ENCODE assay signal across 17 cellular contexts in genomic region chr5:62575556-62575955, GRCh38. TPM values are rescaled to one million over a fixed set of nuclear protein-coding genes. Genes with fewer than 3 reads are reported as not detected.
DNase-seq lines count a peak whose midpoint lies in the region; ATAC-seq and TF ChIP-seq lines count a peak whose summit lies in the region.
"Had no signal": no experiment of that assay in that cellular context is flagged by ENCODE, and none has a peak within 500 bp of the region (broad histone marks: within the 10 kb centered on the region; RNA-seq: fewer than 3 reads in every experiment).

No MANE protein-coding gene starts in this region.

- no peaks in the 10 kb centered on the region for H3K27me3 Mint-ChIP-seq in activated T-helper 17 cell treated with anti-CD3 and anti-CD28 coated beads, Interleukin-2, amount 50 U/mL, for 72 hours
- H3K27me3 Mint-ChIP-seq in endodermal cell (ENCODE audit: insufficient read depth), result no peaks in the 10 kb centered on the region
- H3K27me3 Mint-ChIP-seq: IgD-negative memory B cell had no signal

- no peak overlapping the region for H3K9ac ChIP-seq in BLaER1 treated with 17β-estradiol and CSF1 and Interleukin-3, amounts not matched to agents 10 nM and 100 nM
- H3K9ac ChIP-seq in MM.1S (ENCODE audit: low read length) (no peak overlapping the region), endodermal cell (ENCODE audit: extremely low read depth, low read length, poor library complexity, severe bottlenecking) (no peak overlapping the region)
- H3K9ac ChIP-seq: SK-N-SH had no signal

- ATAC-seq in activated T-helper 17 cell treated with anti-CD3 and anti-CD28 coated beads, Interleukin-2, amount 50 U/mL, for 72 hours (replicated peaks), result no peak
- ATAC-seq: GM23338 had no signal

- no peaks in the 10 kb centered on the region for H3F3A ChIP-seq in MM.1S (ENCODE audit: insufficient read depth, low read length)

- H3K9me3 Mint-ChIP-seq in activated T-helper 17 cell treated with anti-CD3 and anti-CD28 coated beads, Interleukin-2, amount 50 U/mL, for 72 hours, result no peaks in the 10 kb centered on the region
- no peaks in the 10 kb centered on the region for H3K9me3 Mint-ChIP-seq in endodermal cell
- H3K9me3 Mint-ChIP-seq: GM23338, IgD-negative memory B cell had no signal

- peaks cover 24% of the 10 kb centered on the region for H3K4me1 Mint-ChIP-seq in activated T-helper 17 cell treated with anti-CD3 and anti-CD28 coated beads, Interleukin-2, amount 50 U/mL, for 72 hours
- peaks cover 10% of the 10 kb centered on the region for H3K4me1 Mint-ChIP-seq in endodermal cell

- H3K79me2 ChIP-seq in MM.1S (ENCODE audit: low read length), result peaks cover 9% of the 10 kb centered on the region; the same call in 1 of the 2 replicates

- WGBS in mesodermal cell (ENCODE audit: insufficient coverage in 2 of 2), 2 experiments, result no CpG with 5 or more reads among the region's 1 CpG
- WGBS in endodermal cell (ENCODE audit: insufficient coverage in 1 of 2, insufficient read length in 1 of 2), 2 experiments, result 92% methylated on average over 1 of the region's 1 CpG; no CpG with 5 or more reads in 1 of the 2 experiments

- peak; percentile 18 for DNase-seq in GF-D8 (lab: John Stamatoyannopoulos, UW)
- DNase-seq in MM.1S, result no peak
- DNase-seq in endodermal cell, result no peak
- DNase-seq in NK-92 (lab: John Stamatoyannopoulos, UW; ENCODE audit: unreplicated experiment), result no peak
- DNase-seq in BE2C, result no peak
- DNase-seq: Calu3, DMS79, NCI-H1092 treated with DMSO at 0.1 percent for 48 hours, NCI-H1694, NCI-H345, NCI-H69, SK-N-SH had no signal

- H3K4me3 ChIP-seq in BLaER1 treated with 17β-estradiol and CSF1 and Interleukin-3, amounts not matched to agents 10 nM and 100 nM, result no peak overlapping the region
- no peak overlapping the region for H3K4me3 ChIP-seq in mesodermal cell (ENCODE audit: extremely low read depth, insufficient read depth, low read length, poor library complexity, severe bottlenecking)
- H3K4me3 ChIP-seq in MM.1S (ENCODE audit: low read length), result no peak overlapping the region
- H3K4me3 ChIP-seq in endodermal cell (ENCODE audit: low read length), result no peak overlapping the region
- H3K4me3 ChIP-seq in BE2C (ENCODE audit: low read depth, low read length), result no peak overlapping the region
- H3K4me3 ChIP-seq: GM23338 had no signal

- H3K27ac ChIP-seq in BLaER1 treated with 17β-estradiol and CSF1 and Interleukin-3, amounts not matched to agents 10 nM and 100 nM, result peak overlapping the region in 4 of 11 experiments; percentile 26 to 40 (median 30); a peak in 6 of 22 replicates
- H3K27ac ChIP-seq in mesodermal cell (ENCODE audit: low read depth, low read length, severe bottlenecking) (peak overlapping the region; percentile 7), MM.1S (ENCODE audit: low read length) (no peak overlapping the region), endodermal cell (ENCODE audit: low read depth, low read length) (no peak overlapping the region)

- TF ChIP-seq CTCF in MM.1S (IDR thresholded peaks at IDR 0.05; ENCODE audit: low read length), result no peak
- TF ChIP-seq CTCF in endodermal cell (conservative IDR thresholded peaks at IDR 0.05), result no peak
- TF ChIP-seq CTCF in BE2C (IDR thresholded peaks at IDR 0.05; ENCODE audit: low read depth, low read length), result no peak

- no peak overlapping the region for H2AFZ ChIP-seq in MM.1S (ENCODE audit: low read length)
- H2AFZ ChIP-seq: GM23338 had no signal

- peaks cover 0 to 48% (median 21%) of the 10 kb centered on the region in 11 experiments; a peak in 15 of 22 replicates for H3K36me3 ChIP-seq in BLaER1 treated with 17β-estradiol and CSF1 and Interleukin-3, amounts not matched to agents 10 nM and 100 nM
- H3K36me3 ChIP-seq in mesodermal cell (ENCODE audit: control insufficient read depth, insufficient read depth, low read length) (no peaks in the 10 kb centered on the region), MM.1S (replicated peaks; ENCODE audit: insufficient read depth, low read length) (no peaks in the 10 kb centered on the region), endodermal cell (ENCODE audit: control insufficient read depth, insufficient read depth, low read length) (no peaks in the 10 kb centered on the region), BE2C (no peaks in the 10 kb centered on the region)

- H3K4me3 Mint-ChIP-seq in activated T-helper 17 cell treated with anti-CD3 and anti-CD28 coated beads, Interleukin-2, amount 50 U/mL, for 72 hours, result no peak overlapping the region
- no peak overlapping the region for H3K4me3 Mint-ChIP-seq in endodermal cell
- H3K4me3 Mint-ChIP-seq: GM23338, IgD-negative memory B cell had no signal

- no peaks in the 10 kb centered on the region for H3K27me3 ChIP-seq in BLaER1 treated with 17β-estradiol and CSF1 and Interleukin-3, amounts not matched to agents 10 nM and 100 nM
- H3K27me3 ChIP-seq in MM.1S (replicated peaks; ENCODE audit: insufficient read depth, low read length) (no peaks in the 10 kb centered on the region), endodermal cell (ENCODE audit: control insufficient read depth, insufficient read depth, low read length, poor library complexity, severe bottlenecking) (no peaks in the 10 kb centered on the region), BE2C (no peaks in the 10 kb centered on the region)

- peaks cover 32 to 69% (median 59%) of the 10 kb centered on the region in 10 experiments for H3K4me1 ChIP-seq in BLaER1 treated with 17β-estradiol and CSF1 and Interleukin-3, amounts not matched to agents 10 nM and 100 nM
- H3K4me1 ChIP-seq in mesodermal cell (ENCODE audit: control insufficient read depth, insufficient read depth, low read length, poor library complexity, severe bottlenecking), result peaks cover 11% of the 10 kb centered on the region
- H3K4me1 ChIP-seq in MM.1S (ENCODE audit: low read length), result peaks cover 21% of the 10 kb centered on the region
- no peaks in the 10 kb centered on the region for H3K4me1 ChIP-seq in endodermal cell (ENCODE audit: control insufficient read depth, insufficient read depth, low read length)
- H3K4me1 ChIP-seq in BE2C, result peaks cover 3% of the 10 kb centered on the region; the same call in 1 of the 2 replicates

- peak overlapping the region; percentile 27 to 80 (median 52); a peak in 19 of 22 replicates for H3K4me2 ChIP-seq in BLaER1 treated with 17β-estradiol and CSF1 and Interleukin-3, amounts not matched to agents 10 nM and 100 nM
- H3K4me2 ChIP-seq in MM.1S (ENCODE audit: low read depth, low read length), result no peak overlapping the region
- H3K4me2 ChIP-seq: GM23338, SK-N-SH had no signal

- H3K9me3 ChIP-seq in BLaER1 treated with 17β-estradiol and CSF1 and Interleukin-3, amounts not matched to agents 10 nM and 100 nM (replicated peaks in 1 of 11), result peaks cover 0 to 12% (median 8%) of the 10 kb centered on the region in 11 experiments; a peak in 9 of 22 replicates
- no peaks in the 10 kb centered on the region for H3K9me3 ChIP-seq in mesodermal cell (ENCODE audit: control insufficient read depth, low read length)
- no peaks in the 10 kb centered on the region for H3K9me3 ChIP-seq in MM.1S (replicated peaks; ENCODE audit: insufficient read depth, low read length)
- H3K9me3 ChIP-seq in endodermal cell (ENCODE audit: control insufficient read depth, low read length), result no peaks in the 10 kb centered on the region
- no peaks in the 10 kb centered on the region for H3K9me3 ChIP-seq in BE2C
- H3K9me3 ChIP-seq: SK-N-SH had no signal

- no peaks in the 10 kb centered on the region for H4K20me1 ChIP-seq in BLaER1 treated with 17β-estradiol and CSF1 and Interleukin-3, amounts not matched to agents 10 nM and 100 nM
- no peaks in the 10 kb centered on the region for H4K20me1 ChIP-seq in MM.1S (ENCODE audit: insufficient read depth, low read length)

- H3K27ac Mint-ChIP-seq in activated T-helper 17 cell treated with anti-CD3 and anti-CD28 coated beads, Interleukin-2, amount 50 U/mL, for 72 hours, result peak overlapping the region; percentile 81
- no peak overlapping the region for H3K27ac Mint-ChIP-seq in endodermal cell
- H3K27ac Mint-ChIP-seq: GM23338, IgD-negative memory B cell had no signal

- peaks cover 4% of the 10 kb centered on the region for H3K36me3 Mint-ChIP-seq in activated T-helper 17 cell treated with anti-CD3 and anti-CD28 coated beads, Interleukin-2, amount 50 U/mL, for 72 hours (ENCODE audit: low read depth)
- peaks cover 2% of the 10 kb centered on the region for H3K36me3 Mint-ChIP-seq in endodermal cell (ENCODE audit: low read depth)

- H3K9me2 ChIP-seq in MM.1S (replicated peaks; ENCODE audit: insufficient read depth, low read length), result no peaks in the 10 kb centered on the region
- H3K9me2 ChIP-seq: SK-N-SH had no signal

RNA-seq across cellular contexts. Expression of gene LRRC70, which starts 3.1 kb away (rescaled TPM):
- 1 to 10 TPM; 1.1 to 2.5 TPM for total RNA-seq in activated T-helper 17 cell treated with anti-CD3 and anti-CD28 coated beads, Interleukin-2, amount 50 U/mL, for 72 hours
- 4.3 TPM for polyA plus RNA-seq in mesodermal cell (2013, experiment 1 of 2)
- 3.4 TPM for polyA plus RNA-seq in mesodermal cell (2013, experiment 2 of 2)
- 1 to 10 TPM; 1.4 TPM for total RNA-seq in endodermal cell
- polyA plus RNA-seq in endodermal cell (2013, experiment 1 of 2), result 0.43 TPM
- polyA plus RNA-seq in endodermal cell (2013, experiment 2 of 2), result 0.62 TPM
- polyA plus RNA-seq in BE2C (2012; ENCODE audit: insufficient read depth, insufficient read length, low read depth), result not detected
- polyA plus RNA-seq: IgD-negative memory B cell had no signal
